8 cellular contexts compared by ENCODE assay signal in genomic region chr5:12896086-12896485, GRCh38.
"Had no signal": no experiment of that assay in that cellular context is flagged by ENCODE, and none has a peak within 500 bp of the region (broad histone marks: within the 10 kb centered on the region; RNA-seq: fewer than 3 reads in every experiment).

No MANE protein-coding gene starts in this region.

- H3K9me3 ChIP-seq: HAP-1 had no signal

- H3K4me3 Mint-ChIP-seq: GM23338, HFFc6 had no signal

- H3K4me3 ChIP-seq: GM23248, GM23338, HAP-1 had no signal

- H3K4me1 ChIP-seq: HAP-1 had no signal

- DNase-seq: GM23248, GOT3, H7, HCEC 1CT, HFFc6 had no signal

- H3K9ac ChIP-seq: GM23248 had no signal

- H2AFZ ChIP-seq: GM23248, GM23338 had no signal

- FAIRE-seq: H54 had no signal

- H3K36me3 ChIP-seq: HAP-1 had no signal

- H3K4me1 Mint-ChIP-seq: GM23338 had no signal

- H3K9me3 Mint-ChIP-seq: GM23338 had no signal

- H3K27ac ChIP-seq: GM23248 had no signal

- H3K4me2 ChIP-seq: GM23338 had no signal

- H3K27ac Mint-ChIP-seq: GM23338, HFFc6 had no signal
